Comparison of ENCODE assay signal across 1 cellular context in genomic region chr1:228087771-228088251, GRCh38.
A peak's percentile ranks its signal among the peaks of the same experiment; 100 is the strongest.
TF ChIP-seq lines count a peak whose summit lies in the region.

No MANE protein-coding gene starts in this region.

TF ChIP-seq in GM12878, 131 proteins besides CTCF, POLR2A, EP300 and RAD21:
- no peak for TF ChIP-seq NFXL1 (IDR thresholded peaks at IDR 0.05; ENCODE audit: borderline replicate concordance)
- 0 out of 2 replicates have a peak, but pooled peaks have one; percentile 17 for TF ChIP-seq POLR2AphosphoS5 (IDR thresholded peaks at IDR 0.05; ENCODE audit: low read length)
- TF ChIP-seq CEBPZ (IDR thresholded peaks at IDR 0.05; ENCODE audit: low read depth, low read length): no peak
- peak; percentile 21; the same call in 1 of the 2 replicates for TF ChIP-seq BACH1 (IDR thresholded peaks at IDR 0.05; ENCODE audit: borderline replicate concordance)
